22 cellular contexts compared by ENCODE assay signal in genomic region chr6:74940211-74940610, GRCh38.
DNase-seq lines count a peak whose midpoint lies in the region; ATAC-seq, FAIRE-seq and TF ChIP-seq lines count a peak whose summit lies in the region.
"Had no signal": no experiment of that assay in that cellular context is flagged by ENCODE, and none has a peak within 500 bp of the region (broad histone marks: within the 10 kb centered on the region; RNA-seq: fewer than 3 reads in every experiment).

No MANE protein-coding gene starts in this region.

- no peaks in the 10 kb centered on the region for H3F3A ChIP-seq in PC-9 (ENCODE audit: insufficient read depth, low read depth)

- no peaks in the 10 kb centered on the region for H3K79me2 ChIP-seq in HCT116 (ENCODE audit: insufficient read depth, low read length)
- no peaks in the 10 kb centered on the region for H3K79me2 ChIP-seq in keratinocyte (ENCODE audit: control insufficient read depth, insufficient read depth, low read length)
- no peaks in the 10 kb centered on the region for H3K79me2 ChIP-seq in PC-9 (ENCODE audit: low read depth)

- H4K20me1 ChIP-seq in HCT116 (ENCODE audit: insufficient read depth) (no peaks in the 10 kb centered on the region), keratinocyte (ENCODE audit: control insufficient read depth, extremely low read depth, insufficient read depth, low read length) (no peaks in the 10 kb centered on the region), PC-9 (ENCODE audit: insufficient read depth) (no peaks in the 10 kb centered on the region)

- no peak for TF ChIP-seq RAD21 in HCT116 (IDR thresholded peaks at IDR 0.05; ENCODE audit: low read depth)

- POLR2A ChIA-PET in HCT116 (lab: Charles Lee) (no interaction called here), PC-9 (lab: Charles Lee; ENCODE audit: unreplicated experiment) (interaction anchor here (0.6 kb wide), 1 partner anchor 52 kb away, joined by 11 read pairs; no protein-coding TSS in a partner anchor)

- H3K27me3 ChIP-seq in HCT116 (ENCODE audit: insufficient read depth, low read length) (no peaks in the 10 kb centered on the region), keratinocyte (ENCODE audit: control insufficient read depth, extremely low read depth, insufficient read depth, low read length) (no peaks in the 10 kb centered on the region), PC-9 (ENCODE audit: insufficient read depth, low read depth) (no peaks in the 10 kb centered on the region)
- H3K27me3 ChIP-seq: BE2C, SJSA1 had no signal

- ATAC-seq in HCT116 (no peak), GM18520 (IDR thresholded peaks at IDR 0.05; ENCODE audit: unreplicated experiment) (no peak)
- ATAC-seq: GM12878 had no signal

- H3K4me3 Mint-ChIP-seq in chondrocyte (ENCODE audit: unreplicated experiment), result no peak overlapping the region
- H3K4me3 Mint-ChIP-seq: HFFc6, IgD-negative memory B cell had no signal

- H2AFZ ChIP-seq in HCT116 (ENCODE audit: low read depth, low read length, poor library complexity, severe bottlenecking), result peak overlapping the region; percentile 71
- H2AFZ ChIP-seq in keratinocyte (ENCODE audit: control insufficient read depth, low read length), result no peak overlapping the region
- H2AFZ ChIP-seq in PC-9, result no peak overlapping the region; the same call in 1 of the 2 replicates

- intact Hi-C loops in HCT116 (cut with micrococcal nuclease), result no loop called here
- intact Hi-C loops in PC-9 (cut with micrococcal nuclease; ENCODE audit: unreplicated experiment), result no loop called here

- DNase-seq in AG10803 (ENCODE audit: low read depth) (peak; percentile 62), HCT116 (ENCODE audit: low read depth, low spot score) (no peak), chondrocyte (ENCODE audit: low spot score) (no peak), keratinocyte (ENCODE audit: low read depth, low spot score) (no peak), PC-9 (no peak), superior temporal gyrus (ENCODE audit: extremely low spot score) (no peak), LoVo (ENCODE audit: low spot score) (no peak)
- DNase-seq: BE2C, DMS79, HFFc6, NCI-H1694, NCI-H2081 treated with DMSO at 0.1 percent for 48 hours, NCI-H2171 treated with DMSO at 0.1 percent for 48 hours, NCI-H524 treated with DMSO at 0.1 percent for 48 hours, NCI-H82 had no signal

- peak; percentile 39 for FAIRE-seq in keratinocyte (lab: Jason Lieb, UNC)
- FAIRE-seq: D721Med, GM12878, H54, RCC 7860 had no signal

- peaks cover 59% of the 10 kb centered on the region for H3K4me1 Mint-ChIP-seq in chondrocyte (ENCODE audit: low read depth)
- H3K4me1 Mint-ChIP-seq: IgD-negative memory B cell had no signal

- peaks cover 1% of the 10 kb centered on the region for H3K36me3 Mint-ChIP-seq in chondrocyte (ENCODE audit: low read depth)
- H3K36me3 Mint-ChIP-seq: IgD-negative memory B cell had no signal

- peaks cover 4% of the 10 kb centered on the region for H3K9me3 Mint-ChIP-seq in chondrocyte (ENCODE audit: low read depth)
- H3K9me3 Mint-ChIP-seq: HFFc6 had no signal

- CTCF ChIA-PET in HCT116 (lab: Charles Lee), result interaction anchor here (1.1 to 2.2 kb wide), 2 partner anchors 8 to 264 kb away, joined by 3 to 6 read pairs; no protein-coding TSS in a partner anchor
- CTCF ChIA-PET in PC-9 (lab: Charles Lee), result no interaction called here

- RAD21 ChIA-PET in HCT116 (lab: Charles Lee; ENCODE audit: low non-redundant PET in 1 of 2, low total read pairs in 2 of 2, uncharacterized antibody in 2 of 2, unreplicated experiment in 2 of 2), result no interaction called here

- no peaks in the 10 kb centered on the region for H3K9me2 ChIP-seq in HCT116 (ENCODE audit: insufficient read depth)
- no peaks in the 10 kb centered on the region for H3K9me2 ChIP-seq in PC-9 (ENCODE audit: insufficient read depth)

- no peaks in the 10 kb centered on the region for H3K9me1 ChIP-seq in keratinocyte (ENCODE audit: control insufficient read depth, extremely low read depth, insufficient read depth, low read length)

- H3K27me3 Mint-ChIP-seq in chondrocyte (ENCODE audit: low read depth), result no peaks in the 10 kb centered on the region
- H3K27me3 Mint-ChIP-seq: IgD-negative memory B cell had no signal

- no peak for TF ChIP-seq POLR2A in HCT116 (IDR thresholded peaks at IDR 0.05; ENCODE audit: borderline replicate concordance, extremely low read depth, insufficient read depth, insufficient read length)

- H3K36me3 ChIP-seq in HCT116 (ENCODE audit: control insufficient read depth in 1 of 2, insufficient read depth in 2 of 2, low read length in 2 of 2) (no peaks in the 10 kb centered on the region), keratinocyte (ENCODE audit: control insufficient read depth in 2 of 2, extremely low read depth in 1 of 2, insufficient read depth in 2 of 2, low read length in 2 of 2) (no peaks in the 10 kb centered on the region), PC-9 (ENCODE audit: low read depth) (no peaks in the 10 kb centered on the region)
- H3K36me3 ChIP-seq: BE2C, SJSA1 had no signal

- H3K4me3 ChIP-seq in AG10803 (ENCODE audit: low read length), result no peak overlapping the region
- no peak overlapping the region for H3K4me3 ChIP-seq in HCT116 (replicated peaks in 1 of 2; ENCODE audit: low read depth in 1 of 2, low read length in 2 of 2)
- no peak overlapping the region for H3K4me3 ChIP-seq in keratinocyte (ENCODE audit: control insufficient read depth in 2 of 3, extremely low read depth in 1 of 3, insufficient read depth in 2 of 3, low read depth in 1 of 3, low read length in 3 of 3)
- no peak overlapping the region for H3K4me3 ChIP-seq in PC-9
- H3K4me3 ChIP-seq: GM12878, SJSA1 had no signal

- BruUV-seq in HCT116 (replicated peaks; lab: Mats Ljungman, UMichigan) (no TSS peak), PC-9 (replicated peaks; lab: Mats Ljungman, UMichigan) (no TSS peak)

- H3K27ac Mint-ChIP-seq in chondrocyte (ENCODE audit: unreplicated experiment), result peak overlapping the region; percentile 64
- H3K27ac Mint-ChIP-seq: HFFc6, IgD-negative memory B cell had no signal

- TF ChIP-seq CTCF in AG10803 (conservative IDR thresholded peaks at IDR 0.05; ENCODE audit: low read length) (no peak), HCT116 (IDR thresholded peaks at IDR 0.05 in 2 of 3, conservative IDR thresholded peaks at IDR 0.05 in 1 of 3; ENCODE audit: borderline replicate concordance in 1 of 3, insufficient read depth in 1 of 3, low read depth in 2 of 3, low read length in 2 of 3) (no peak), chondrocyte (IDR thresholded peaks at IDR 0.05) (no peak), keratinocyte (optimal IDR thresholded peaks at IDR 0.05 in 1 of 3, IDR thresholded peaks at IDR 0.05 in 1 of 3, conservative IDR thresholded peaks at IDR 0.05 in 1 of 3; ENCODE audit: extremely low read depth in 1 of 3, insufficient read depth in 2 of 3, low read length in 3 of 3) (no peak), PC-9 (conservative IDR thresholded peaks at IDR 0.05) (no peak)

- dilution Hi-C loops in keratinocyte (cut with MboI; ENCODE audit: extremely low pct_ligation_motif_present, low sequenced_read_pairs), result no loop called here

- peaks cover 0 to 23% of the 10 kb centered on the region in 2 experiments; a peak in 1 of 4 replicates for H3K4me1 ChIP-seq in HCT116 (ENCODE audit: control insufficient read depth in 1 of 2, insufficient read depth in 2 of 2, low read length in 2 of 2)
- peaks cover 8% of the 10 kb centered on the region for H3K4me1 ChIP-seq in keratinocyte (ENCODE audit: control insufficient read depth, extremely low read depth, insufficient read depth, low read length)
- H3K4me1 ChIP-seq in PC-9 (replicated peaks; ENCODE audit: insufficient read depth), result no peaks in the 10 kb centered on the region
- H3K4me1 ChIP-seq: BE2C had no signal

- H3K9ac ChIP-seq in HCT116 (ENCODE audit: low read length) (no peak overlapping the region), keratinocyte (ENCODE audit: control insufficient read depth, extremely low read depth, insufficient read depth, low read length) (no peak overlapping the region)

- no peaks in the 10 kb centered on the region for H3K9me3 ChIP-seq in HCT116 (ENCODE audit: control insufficient read depth in 1 of 2, insufficient read depth in 1 of 2, low read depth in 1 of 2, low read length in 2 of 2)
- H3K9me3 ChIP-seq in keratinocyte (ENCODE audit: control insufficient read depth, low read depth, low read length), result no peaks in the 10 kb centered on the region
- no peaks in the 10 kb centered on the region for H3K9me3 ChIP-seq in PC-9 (ENCODE audit: insufficient read depth, low read depth)
- H3K9me3 ChIP-seq: BE2C, SJSA1 had no signal

- no peak overlapping the region for H3K27ac ChIP-seq in HCT116 (ENCODE audit: low read depth, low read length)
- H3K27ac ChIP-seq in keratinocyte (ENCODE audit: control insufficient read depth, insufficient read depth, low read length), result no peak overlapping the region
- no peak overlapping the region for H3K27ac ChIP-seq in PC-9
- H3K27ac ChIP-seq: SJSA1 had no signal

- H3K4me2 ChIP-seq in HCT116 (ENCODE audit: low read length), result no peak overlapping the region
- no peak overlapping the region for H3K4me2 ChIP-seq in keratinocyte (ENCODE audit: control insufficient read depth, extremely low read depth, insufficient read depth, low read depth, low read length)
- H3K4me2 ChIP-seq in PC-9, result no peak overlapping the region

TF ChIP-seq in HCT116, 20 proteins besides CTCF, POLR2A, EP300 and RAD21 (continues in another document):
- TF ChIP-seq POLR2AphosphoS5 (IDR thresholded peaks at IDR 0.05; ENCODE audit: low read depth, low read length) (no peak), ZFX (IDR thresholded peaks at IDR 0.05) (no peak), REST (IDR thresholded peaks at IDR 0.05; ENCODE audit: low read depth) (no peak)
